15 cellular contexts compared by ENCODE assay signal in genomic region chr12:95481072-95481471, GRCh38. TPM values are rescaled to one million over a fixed set of nuclear protein-coding genes. Genes with fewer than 3 reads are reported as not detected.
DNase-seq lines count a peak whose midpoint lies in the region; ATAC-seq and TF ChIP-seq lines count a peak whose summit lies in the region.
"Had no signal": no experiment of that assay in that cellular context is flagged by ENCODE, and none has a peak within 500 bp of the region (broad histone marks: within the 10 kb centered on the region; RNA-seq: fewer than 3 reads in every experiment).

No MANE protein-coding gene starts in this region.

- no peaks in the 10 kb centered on the region for H3F3A ChIP-seq in Loucy (ENCODE audit: low read depth)

- peak; percentile 32 for ATAC-seq in central memory CD8-positive, alpha-beta T cell (replicated peaks; ENCODE audit: extremely low read depth, poor library complexity, severe bottlenecking)
- peak in 1 of 2 donors; percentile 46 for ATAC-seq in naive thymus-derived CD8-positive, alpha-beta T cell
- no peak for ATAC-seq in HG03039 (IDR thresholded peaks at IDR 0.05; ENCODE audit: unreplicated experiment)

- no peaks in the 10 kb centered on the region for H3K27me3 ChIP-seq in Loucy (ENCODE audit: insufficient read depth, low read length, poor library complexity, severe bottlenecking)
- H3K27me3 ChIP-seq: SJSA1 had no signal

- H3K36me3 Mint-ChIP-seq in activated CD4-positive, alpha-beta T cell treated with anti-CD3 and anti-CD28 coated beads, Interleukin-2, amount 10 ng/mL, durations not matched to agents 7 days and 5 days (ENCODE audit: low read depth) = peaks cover 51% of the 10 kb centered on the region
- H3K36me3 Mint-ChIP-seq in central memory CD8-positive, alpha-beta T cell (ENCODE audit: insufficient read depth) = peaks cover 37% of the 10 kb centered on the region
- peaks cover 5 to 84% (median 23%) of the 10 kb centered on the region in 3 donors for H3K36me3 Mint-ChIP-seq in naive thymus-derived CD8-positive, alpha-beta T cell

- peak overlapping the region; percentile 40 for H3K4me3 ChIP-seq in Loucy (ENCODE audit: low read length, poor library complexity, severe bottlenecking)
- H3K4me3 ChIP-seq: A549, coronary artery, SJSA1 had no signal

- peaks cover 72% of the 10 kb centered on the region for H3K79me2 ChIP-seq in Loucy (ENCODE audit: insufficient read depth, low read length)

- POLR2A ChIA-PET in activated CD4-positive, alpha-beta T cell treated with anti-CD3 and anti-CD28 coated beads, Interleukin-2, amount 10 ng/mL, durations not matched to agents 7 days and 5 days (lab: Charles Lee) = no interaction called here
- POLR2A ChIA-PET in naive thymus-derived CD8-positive, alpha-beta T cell (lab: Charles Lee) = no interaction called here

- CTCF ChIA-PET in activated CD4-positive, alpha-beta T cell treated with anti-CD3 and anti-CD28 coated beads, Interleukin-2, amount 10 ng/mL, durations not matched to agents 7 days and 5 days (lab: Charles Lee) = no interaction called here

- H3K9me3 Mint-ChIP-seq in activated CD4-positive, alpha-beta T cell treated with anti-CD3 and anti-CD28 coated beads, Interleukin-2, amount 10 ng/mL, durations not matched to agents 7 days and 5 days = no peaks in the 10 kb centered on the region
- H3K9me3 Mint-ChIP-seq in central memory CD8-positive, alpha-beta T cell = no peaks in the 10 kb centered on the region
- H3K9me3 Mint-ChIP-seq in naive thymus-derived CD8-positive, alpha-beta T cell = no peaks in the 10 kb centered on the region
- H3K9me3 Mint-ChIP-seq: nephron had no signal

- no peaks in the 10 kb centered on the region for H3K27me3 Mint-ChIP-seq in activated CD4-positive, alpha-beta T cell treated with anti-CD3 and anti-CD28 coated beads, Interleukin-2, amount 10 ng/mL, durations not matched to agents 7 days and 5 days
- H3K27me3 Mint-ChIP-seq in central memory CD8-positive, alpha-beta T cell = no peaks in the 10 kb centered on the region
- H3K27me3 Mint-ChIP-seq in naive thymus-derived CD8-positive, alpha-beta T cell = no peaks in the 10 kb centered on the region

- peaks cover 48% of the 10 kb centered on the region for H3K4me1 ChIP-seq in Loucy (ENCODE audit: insufficient read depth, low read length, poor library complexity, severe bottlenecking)
- H3K4me1 ChIP-seq: SJSA1 had no signal

- H3K36me3 ChIP-seq in Loucy (ENCODE audit: insufficient read depth, low read length) = peaks cover 44% of the 10 kb centered on the region; the same call in 1 of the 2 replicates

- H3K9me2 ChIP-seq in Loucy (replicated peaks; ENCODE audit: low read depth, low read length) = no peaks in the 10 kb centered on the region

- H3K4me3 Mint-ChIP-seq in activated CD4-positive, alpha-beta T cell treated with anti-CD3 and anti-CD28 coated beads, Interleukin-2, amount 10 ng/mL, durations not matched to agents 7 days and 5 days = no peak overlapping the region
- no peak overlapping the region for H3K4me3 Mint-ChIP-seq in central memory CD8-positive, alpha-beta T cell
- peak overlapping the region in 8 of 10 donors; percentile 34 to 61 (median 52) for H3K4me3 Mint-ChIP-seq in naive thymus-derived CD8-positive, alpha-beta T cell
- H3K4me3 Mint-ChIP-seq: nephron had no signal

- H4K20me1 ChIP-seq in Loucy (ENCODE audit: insufficient read depth, low read length, poor library complexity, severe bottlenecking) = peaks cover 57% of the 10 kb centered on the region

- H2AFZ ChIP-seq in Loucy (ENCODE audit: low read length) = no peak overlapping the region

- H3K4me1 Mint-ChIP-seq in activated CD4-positive, alpha-beta T cell treated with anti-CD3 and anti-CD28 coated beads, Interleukin-2, amount 10 ng/mL, durations not matched to agents 7 days and 5 days = peaks cover 46% of the 10 kb centered on the region
- H3K4me1 Mint-ChIP-seq in central memory CD8-positive, alpha-beta T cell = peaks cover 51% of the 10 kb centered on the region
- H3K4me1 Mint-ChIP-seq in naive thymus-derived CD8-positive, alpha-beta T cell = peaks cover 25 to 71% (median 60%) of the 10 kb centered on the region in 4 donors

- 0 out of 2 replicates have a peak, but pooled peaks have one; percentile 23 for TF ChIP-seq CTCF in Loucy (conservative IDR thresholded peaks at IDR 0.05; ENCODE audit: low read length)

- no peak for DNase-seq in activated CD4-positive, alpha-beta T cell treated with anti-CD3 and anti-CD28 coated beads, Interleukin-2, amount 10 ng/mL, durations not matched to agents 7 days and 5 days
- no peak for DNase-seq in activated CD4-positive, alpha-beta T cell treated with anti-CD3 and anti-CD28 coated beads for 4 hours
- no peak for DNase-seq in central memory CD8-positive, alpha-beta T cell (ENCODE audit: low spot score in 2 of 2)
- no peak for DNase-seq in naive thymus-derived CD8-positive, alpha-beta T cell
- DNase-seq in foreskin melanocyte = no peak
- DNase-seq in NCI-H345 (lab: John Stamatoyannopoulos, UW) = no peak
- DNase-seq: hypothalamus, NCI-H146, NCI-H226 had no signal

- peak overlapping the region; percentile 87 for H3K4me2 ChIP-seq in Loucy (ENCODE audit: low read depth, low read length, poor library complexity, severe bottlenecking)
- H3K4me2 ChIP-seq: A549 had no signal

- peak overlapping the region; percentile 7 for H3K9ac ChIP-seq in Loucy (ENCODE audit: low read depth, low read length, poor library complexity, severe bottlenecking)

- H3K9me3 ChIP-seq in Loucy (ENCODE audit: insufficient read depth, low read depth, low read length) = no peaks in the 10 kb centered on the region
- H3K9me3 ChIP-seq: A549, SJSA1 had no signal

- peak overlapping the region; percentile 71 for H3K27ac Mint-ChIP-seq in activated CD4-positive, alpha-beta T cell treated with anti-CD3 and anti-CD28 coated beads, Interleukin-2, amount 10 ng/mL, durations not matched to agents 7 days and 5 days
- no peak overlapping the region for H3K27ac Mint-ChIP-seq in central memory CD8-positive, alpha-beta T cell (ENCODE audit: low read depth)
- peak overlapping the region; percentile 4 to 87 (median 81) for H3K27ac Mint-ChIP-seq in naive thymus-derived CD8-positive, alpha-beta T cell

RNA-seq across cellular contexts. Expression of gene METAP2, which starts 7.1 kb away (rescaled TPM):
- total RNA-seq in activated CD4-positive, alpha-beta T cell treated with anti-CD3 and anti-CD28 coated beads, Interleukin-2, amount 10 ng/mL, durations not matched to agents 7 days and 5 days = 10 to 100 TPM; 68.0 to 72.5 TPM
- 10 to 100 TPM; 62.5 to 68.3 TPM for total RNA-seq in naive thymus-derived CD8-positive, alpha-beta T cell
- 10 to 100 TPM; 35.9 to 40.3 (median 38.6) TPM for polyA plus RNA-seq in naive thymus-derived CD8-positive, alpha-beta T cell

Comparison
In these comparisons a context has a peak if more than half of its experiments do, and no peak if none do; other contexts are left out.
1. H3K4me3 Mint-ChIP-seq: peak in naive thymus-derived CD8-positive, alpha-beta T cell (8 of 10); none in activated CD4-positive, alpha-beta T cell treated with anti-CD3 and anti-CD28 coated beads, Interleukin-2, amount 10 ng/mL, durations not matched to agents 7 days and 5 days (single experiment) and central memory CD8-positive, alpha-beta T cell (single experiment).